In genomic region chr14:87492556-87492955, GRCh38 we compare ENCODE assay signal across 14 cellular contexts.
A peak's percentile ranks its signal among the peaks of the same experiment; 100 is the strongest.
DNase-seq lines count a peak whose midpoint lies in the region; ATAC-seq, FAIRE-seq and TF ChIP-seq lines count a peak whose summit lies in the region.
"Had no signal": no experiment of that assay in that cellular context is flagged by ENCODE, and none has a peak within 500 bp of the region (broad histone marks: within the 10 kb centered on the region; RNA-seq: fewer than 3 reads in every experiment).

No MANE protein-coding gene starts in this region.

- no peak for ATAC-seq in naive thymus-derived CD8-positive, alpha-beta T cell
- ATAC-seq in HepG2, result no peak
- ATAC-seq: CD8-positive, alpha-beta T cell had no signal

- H3K36me3 Mint-ChIP-seq in glutamatergic neuron (ENCODE audit: unreplicated experiment), result no peaks in the 10 kb centered on the region
- H3K36me3 Mint-ChIP-seq in naive thymus-derived CD8-positive, alpha-beta T cell, result no peaks in the 10 kb centered on the region
- H3K36me3 Mint-ChIP-seq: CD14-positive monocyte; CD8-positive, alpha-beta T cell had no signal

- no peak overlapping the region for H3K4me2 ChIP-seq in HepG2 (ENCODE audit: low read depth, low read length)

- POLR2A ChIA-PET in naive thymus-derived CD8-positive, alpha-beta T cell (lab: Charles Lee), result no interaction called here
- POLR2A ChIA-PET in HepG2 (lab: Yijun Ruan, JAX), result no interaction called here

- H2AFZ ChIP-seq in HepG2 (ENCODE audit: low read length), result no peak overlapping the region

- no peaks in the 10 kb centered on the region for H3K27me3 ChIP-seq in HepG2 (ENCODE audit: control insufficient read depth in 1 of 2, insufficient read depth in 2 of 2, low read length in 2 of 2)

- TF ChIP-seq CTCF in glutamatergic neuron (IDR thresholded peaks at IDR 0.05; ENCODE audit: partially characterized antibody, unreplicated experiment) (no peak), GM20000 (IDR thresholded peaks at IDR 0.05; ENCODE audit: extremely low read depth, missing control alignments) (no peak), HepG2 (CRISPR knock-in tag; IDR thresholded peaks at IDR 0.05) (no peak)

- no peak overlapping the region for H3K27ac ChIP-seq in HepG2 (ENCODE audit: extremely low read length, insufficient read depth, low read length)
- H3K27ac ChIP-seq: 22Rv1 had no signal

- TF ChIP-seq POLR2A in HepG2 (IDR thresholded peaks at IDR 0.05; ENCODE audit: insufficient read depth in 1 of 2, low read depth in 2 of 2, low read length in 2 of 2), result no peak

- BruUV-seq in HepG2 (replicated peaks; lab: Mats Ljungman, UMichigan), result no TSS peak

- DNase-seq in DMS 273 (lab: John Stamatoyannopoulos, UW; ENCODE audit: unreplicated experiment) (peak; percentile 12), DMS 273 treated with DMSO at 0.1 percent for 48 hours (lab: John Stamatoyannopoulos, UW) (no peak), NCI-H524 treated with DMSO at 0.1 percent for 48 hours (lab: John Stamatoyannopoulos, UW) (peak; percentile 87), glutamatergic neuron (peak; percentile 17), skeletal muscle cell (ENCODE audit: low read depth) (peak; percentile 6), GM20000 (ENCODE audit: low spot score) (no peak), HepG2 (ENCODE audit: low spot score) (no peak)
- DNase-seq in naive thymus-derived CD8-positive, alpha-beta T cell, result no peak
- DNase-seq: CD8-positive, alpha-beta T cell; COR-L47; GOT3; H9 had no signal

- intact Hi-C loops in HepG2 (cut with micrococcal nuclease; ENCODE audit: unreplicated experiment), result no loop called here

- in situ Hi-C loops in HepG2 (cut with HindIII; ENCODE audit: extremely low pct_ligation_motif_present, low pct_unique_long_range_greater_than_20kb), result no loop called here

- no peak overlapping the region for H3K9ac ChIP-seq in HepG2 (ENCODE audit: insufficient read depth, low read depth, low read length)

- peaks cover 3% of the 10 kb centered on the region for H3K27me3 Mint-ChIP-seq in glutamatergic neuron (ENCODE audit: unreplicated experiment)
- H3K27me3 Mint-ChIP-seq in naive thymus-derived CD8-positive, alpha-beta T cell, result no peaks in the 10 kb centered on the region

- H3K4me3 ChIP-seq in skeletal muscle cell (ENCODE audit: low read depth, low read length), result no peak overlapping the region
- no peak overlapping the region for H3K4me3 ChIP-seq in HepG2 (replicated peaks in 1 of 3; ENCODE audit: insufficient read depth in 1 of 3, low read depth in 2 of 3, low read length in 3 of 3)

- TF ChIP-seq EP300 in HepG2 (IDR thresholded peaks at IDR 0.05; ENCODE audit: low read depth in 2 of 2, low read length in 2 of 2) (no peak), HepG2 (CRISPR knock-in tag; IDR thresholded peaks at IDR 0.05; ENCODE audit: borderline replicate concordance) (no peak)

- FAIRE-seq in HepG2 (lab: Jason Lieb, UNC), result no peak

- H3K79me2 ChIP-seq in HepG2 (ENCODE audit: insufficient read depth, low read length), result no peaks in the 10 kb centered on the region

- peaks cover 20% of the 10 kb centered on the region for H3K4me1 Mint-ChIP-seq in glutamatergic neuron (ENCODE audit: low read depth, unreplicated experiment)
- no peaks in the 10 kb centered on the region for H3K4me1 Mint-ChIP-seq in naive thymus-derived CD8-positive, alpha-beta T cell
- H3K4me1 Mint-ChIP-seq: CD14-positive monocyte had no signal

- peak overlapping the region; percentile 83 for H3K27ac Mint-ChIP-seq in glutamatergic neuron (ENCODE audit: unreplicated experiment)
- no peak overlapping the region for H3K27ac Mint-ChIP-seq in naive thymus-derived CD8-positive, alpha-beta T cell
- H3K27ac Mint-ChIP-seq: CD14-positive monocyte; CD8-positive, alpha-beta T cell had no signal

- peaks cover 13% of the 10 kb centered on the region; the same call in 1 of the 2 replicates for H3K9me3 ChIP-seq in HepG2 (ENCODE audit: low read length)

- TF ChIP-seq RAD21 in HepG2 (CRISPR knock-in tag; IDR thresholded peaks at IDR 0.05), result no peak

- H4K20me1 ChIP-seq in HepG2 (ENCODE audit: insufficient read depth, low read length), result no peaks in the 10 kb centered on the region

- CTCF ChIA-PET in HepG2 (lab: Yijun Ruan, JAX; ENCODE audit: low intra/inter-chr PET ratio, low total read pairs), result no interaction called here

- peak overlapping the region; percentile 8 for H3K4me3 Mint-ChIP-seq in glutamatergic neuron (ENCODE audit: unreplicated experiment)
- H3K4me3 Mint-ChIP-seq in naive thymus-derived CD8-positive, alpha-beta T cell, result no peak overlapping the region
- H3K4me3 Mint-ChIP-seq: CD14-positive monocyte; CD8-positive, alpha-beta T cell; H9 had no signal

- no peaks in the 10 kb centered on the region for H3K4me1 ChIP-seq in HepG2 (ENCODE audit: insufficient read depth, low read length)

- no peaks in the 10 kb centered on the region for H3K9me3 Mint-ChIP-seq in glutamatergic neuron (ENCODE audit: unreplicated experiment)
- H3K9me3 Mint-ChIP-seq in naive thymus-derived CD8-positive, alpha-beta T cell, result peaks cover 0 to 9% (median 0%) of the 10 kb centered on the region in 9 donors
- H3K9me3 Mint-ChIP-seq: CD8-positive, alpha-beta T cell; H9 had no signal

- 32% methylated on average over 2 of the region's 2 CpGs for WGBS in HepG2 (ENCODE audit: low lambda C conversion rate)

- no peaks in the 10 kb centered on the region for H3K36me3 ChIP-seq in HepG2 (replicated peaks in 1 of 2; ENCODE audit: control insufficient read depth in 1 of 2, insufficient read depth in 2 of 2, low read length in 2 of 2)

TF ChIP-seq in HepG2, 621 proteins besides CTCF, POLR2A, EP300 and RAD21 (continues in another document):
- no peak for TF ChIP-seq FOXC1 (CRISPR knock-in tag; IDR thresholded peaks at IDR 0.05; ENCODE audit: borderline replicate concordance)
- no peak for TF ChIP-seq RFX1 (IDR thresholded peaks at IDR 0.05)
- TF ChIP-seq, protein P1, sequence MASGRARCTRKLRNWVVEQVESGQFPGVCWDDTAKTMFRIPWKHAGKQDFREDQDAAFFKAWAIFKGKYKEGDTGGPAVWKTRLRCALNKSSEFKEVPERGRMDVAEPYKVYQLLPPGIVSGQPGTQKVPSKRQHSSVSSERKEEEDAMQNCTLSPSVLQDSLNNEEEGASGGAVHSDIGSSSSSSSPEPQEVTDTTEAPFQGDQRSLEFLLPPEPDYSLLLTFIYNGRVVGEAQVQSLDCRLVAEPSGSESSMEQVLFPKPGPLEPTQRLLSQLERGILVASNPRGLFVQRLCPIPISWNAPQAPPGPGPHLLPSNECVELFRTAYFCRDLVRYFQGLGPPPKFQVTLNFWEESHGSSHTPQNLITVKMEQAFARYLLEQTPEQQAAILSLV (CRISPR knock-in tag; IDR thresholded peaks at IDR 0.05; ENCODE audit: borderline replicate concordance), result no peak
- TF ChIP-seq, protein P2, sequence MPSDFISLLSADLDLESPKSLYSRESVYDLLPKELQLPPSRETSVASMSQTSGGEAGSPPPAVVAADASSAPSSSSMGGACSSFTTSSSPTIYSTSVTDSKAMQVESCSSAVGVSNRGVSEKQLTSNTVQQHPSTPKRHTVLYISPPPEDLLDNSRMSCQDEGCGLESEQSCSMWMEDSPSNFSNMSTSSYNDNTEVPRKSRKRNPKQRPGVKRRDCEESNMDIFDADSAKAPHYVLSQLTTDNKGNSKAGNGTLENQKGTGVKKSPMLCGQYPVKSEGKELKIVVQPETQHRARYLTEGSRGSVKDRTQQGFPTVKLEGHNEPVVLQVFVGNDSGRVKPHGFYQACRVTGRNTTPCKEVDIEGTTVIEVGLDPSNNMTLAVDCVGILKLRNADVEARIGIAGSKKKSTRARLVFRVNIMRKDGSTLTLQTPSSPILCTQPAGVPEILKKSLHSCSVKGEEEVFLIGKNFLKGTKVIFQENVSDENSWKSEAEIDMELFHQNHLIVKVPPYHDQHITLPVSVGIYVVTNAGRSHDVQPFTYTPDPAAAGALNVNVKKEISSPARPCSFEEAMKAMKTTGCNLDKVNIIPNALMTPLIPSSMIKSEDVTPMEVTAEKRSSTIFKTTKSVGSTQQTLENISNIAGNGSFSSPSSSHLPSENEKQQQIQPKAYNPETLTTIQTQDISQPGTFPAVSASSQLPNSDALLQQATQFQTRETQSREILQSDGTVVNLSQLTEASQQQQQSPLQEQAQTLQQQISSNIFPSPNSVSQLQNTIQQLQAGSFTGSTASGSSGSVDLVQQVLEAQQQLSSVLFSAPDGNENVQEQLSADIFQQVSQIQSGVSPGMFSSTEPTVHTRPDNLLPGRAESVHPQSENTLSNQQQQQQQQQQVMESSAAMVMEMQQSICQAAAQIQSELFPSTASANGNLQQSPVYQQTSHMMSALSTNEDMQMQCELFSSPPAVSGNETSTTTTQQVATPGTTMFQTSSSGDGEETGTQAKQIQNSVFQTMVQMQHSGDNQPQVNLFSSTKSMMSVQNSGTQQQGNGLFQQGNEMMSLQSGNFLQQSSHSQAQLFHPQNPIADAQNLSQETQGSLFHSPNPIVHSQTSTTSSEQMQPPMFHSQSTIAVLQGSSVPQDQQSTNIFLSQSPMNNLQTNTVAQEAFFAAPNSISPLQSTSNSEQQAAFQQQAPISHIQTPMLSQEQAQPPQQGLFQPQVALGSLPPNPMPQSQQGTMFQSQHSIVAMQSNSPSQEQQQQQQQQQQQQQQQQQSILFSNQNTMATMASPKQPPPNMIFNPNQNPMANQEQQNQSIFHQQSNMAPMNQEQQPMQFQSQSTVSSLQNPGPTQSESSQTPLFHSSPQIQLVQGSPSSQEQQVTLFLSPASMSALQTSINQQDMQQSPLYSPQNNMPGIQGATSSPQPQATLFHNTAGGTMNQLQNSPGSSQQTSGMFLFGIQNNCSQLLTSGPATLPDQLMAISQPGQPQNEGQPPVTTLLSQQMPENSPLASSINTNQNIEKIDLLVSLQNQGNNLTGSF (CRISPR knock-in tag; IDR thresholded peaks at IDR 0.05), result no peak
- TF ChIP-seq ZBTB20 (CRISPR knock-in tag; IDR thresholded peaks at IDR 0.05; ENCODE audit: borderline replicate concordance, low read depth), result no peak
- no peak for TF ChIP-seq TBP (CRISPR knock-in tag; IDR thresholded peaks at IDR 0.05)
- TF ChIP-seq, protein P3, sequence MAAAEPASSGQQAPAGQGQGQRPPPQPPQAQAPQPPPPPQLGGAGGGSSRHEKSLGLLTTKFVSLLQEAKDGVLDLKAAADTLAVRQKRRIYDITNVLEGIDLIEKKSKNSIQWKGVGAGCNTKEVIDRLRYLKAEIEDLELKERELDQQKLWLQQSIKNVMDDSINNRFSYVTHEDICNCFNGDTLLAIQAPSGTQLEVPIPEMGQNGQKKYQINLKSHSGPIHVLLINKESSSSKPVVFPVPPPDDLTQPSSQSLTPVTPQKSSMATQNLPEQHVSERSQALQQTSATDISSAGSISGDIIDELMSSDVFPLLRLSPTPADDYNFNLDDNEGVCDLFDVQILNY (CRISPR knock-in tag; conservative IDR thresholded peaks at IDR 0.05), result no peak

Comparison
In these comparisons a context has a peak if more than half of its experiments do, and no peak if none do; other contexts are left out.
1. DNase-seq: peak in DMS 273 (single experiment), NCI-H524 treated with DMSO at 0.1 percent for 48 hours (single experiment), glutamatergic neuron (single experiment) and skeletal muscle cell (single experiment); none in DMS 273 treated with DMSO at 0.1 percent for 48 hours (single experiment), naive thymus-derived CD8-positive, alpha-beta T cell (0 of 10), GM20000 (single experiment) and HepG2 (single experiment).